ENCODE assay signal across 24 cellular contexts in genomic region chr16:59698341-59698979, GRCh38.
DNase-seq lines count a peak whose midpoint lies in the region; ATAC-seq and TF ChIP-seq lines count a peak whose summit lies in the region.
"Had no signal": no experiment of that assay in that cellular context is flagged by ENCODE, and none has a peak within 500 bp of the region (broad histone marks: within the 10 kb centered on the region; RNA-seq: fewer than 3 reads in every experiment).

No MANE protein-coding gene starts in this region.

- no peak overlapping the region for H3K4me3 Mint-ChIP-seq in neural progenitor cell
- H3K4me3 Mint-ChIP-seq: activated CD4-positive, alpha-beta memory T cell treated with anti-CD3 and anti-CD28 coated beads for 36 hours; activated naive CD8-positive, alpha-beta T cell; activated T-cell treated with anti-CD3 and anti-CD28 coated beads, Interleukin-2, amount 50 U/mL, for 24 hours; CD8-positive, alpha-beta T cell; neural crest cell had no signal

- no peaks in the 10 kb centered on the region for H3K27me3 ChIP-seq in neural progenitor cell
- H3K27me3 ChIP-seq: suprapubic skin had no signal

- no peak overlapping the region for H3K4me2 ChIP-seq in neural progenitor cell

- H3K36me3 ChIP-seq in neural progenitor cell: no peaks in the 10 kb centered on the region
- H3K36me3 ChIP-seq: suprapubic skin had no signal

- no peak overlapping the region for H3K9ac ChIP-seq in neural progenitor cell

- no peaks in the 10 kb centered on the region for H4K20me1 ChIP-seq in neural progenitor cell (ENCODE audit: low read depth)

- DNase-seq in DMS 273 treated with DMSO at 0.1 percent for 48 hours (lab: John Stamatoyannopoulos, UW) (peak; percentile 95), NB4 (ENCODE audit: low read depth) (peak; percentile 1), brain pericyte (ENCODE audit: low read depth, low spot score) (peak; percentile 61), iris pigment epithelial cell (ENCODE audit: low read depth) (peak; percentile 10), SHP77 (lab: John Stamatoyannopoulos, UW) (no peak), left ventricle myocardium superior (no peak), neural progenitor cell (ENCODE audit: low spot score) (no peak), NCI-H446 (lab: John Stamatoyannopoulos, UW) (no peak)
- DNase-seq: activated CD4-positive, alpha-beta memory T cell treated with anti-CD3 and anti-CD28 coated beads for 36 hours; activated T-cell treated with anti-CD3 and anti-CD28 coated beads, Interleukin-2, amount 50 U/mL, for 24 hours; CD8-positive, alpha-beta T cell; cerebellar nuclear complex; GDM1; H7; MM.1S; NCI-H1930; NCI-H510A treated with DMSO at 0.1 percent for 48 hours; stimulated activated CD4-positive, alpha-beta T cell treated with anti-CD3 and anti-CD28 coated beads, Interleukin-4, amount 100 ng/mL, for 1 hour; stimulated activated CD8-positive, alpha-beta memory T cell treated with anti-CD3 and anti-CD28 coated beads, Interleukin-4, amount 100 ng/mL, for 48 hours had no signal

- H3K4me1 Mint-ChIP-seq in neural progenitor cell: peaks cover 3% of the 10 kb centered on the region

- H3K36me3 Mint-ChIP-seq in neural progenitor cell: no peaks in the 10 kb centered on the region
- H3K36me3 Mint-ChIP-seq: activated CD4-positive, alpha-beta memory T cell treated with anti-CD3 and anti-CD28 coated beads for 36 hours; activated naive CD8-positive, alpha-beta T cell; CD8-positive, alpha-beta T cell had no signal

- H3K79me2 ChIP-seq in neural progenitor cell (ENCODE audit: low read depth): no peaks in the 10 kb centered on the region

- H2AFZ ChIP-seq in neural progenitor cell (replicated peaks): no peak overlapping the region

- no peak overlapping the region for H3K27ac ChIP-seq in neural progenitor cell
- H3K27ac ChIP-seq: suprapubic skin had no signal

- TF ChIP-seq CTCF in NB4 (IDR thresholded peaks at IDR 0.05; ENCODE audit: low read depth, low read length) (no peak), neural progenitor cell (IDR thresholded peaks at IDR 0.05) (no peak)

- no peak for ATAC-seq in left ventricle myocardium superior
- ATAC-seq: CD8-positive, alpha-beta T cell; Panc1 had no signal

- H3K9me3 ChIP-seq in neural progenitor cell (ENCODE audit: low read depth): no peaks in the 10 kb centered on the region
- H3K9me3 ChIP-seq: suprapubic skin had no signal

- H3F3A ChIP-seq in neural progenitor cell (ENCODE audit: low read depth): no peaks in the 10 kb centered on the region

- no peaks in the 10 kb centered on the region for H3K9me3 Mint-ChIP-seq in neural progenitor cell

- no peak overlapping the region for H3K27ac Mint-ChIP-seq in neural progenitor cell
- H3K27ac Mint-ChIP-seq: activated CD4-positive, alpha-beta memory T cell treated with anti-CD3 and anti-CD28 coated beads for 36 hours; activated naive CD8-positive, alpha-beta T cell; activated T-cell treated with anti-CD3 and anti-CD28 coated beads, Interleukin-2, amount 50 U/mL, for 24 hours; CD8-positive, alpha-beta T cell had no signal

- H3K4me1 ChIP-seq in neural progenitor cell: peaks cover 4% of the 10 kb centered on the region
- H3K4me1 ChIP-seq: suprapubic skin had no signal

- no peak for TF ChIP-seq POLR2A in NB4 (IDR thresholded peaks at IDR 0.05; ENCODE audit: extremely low read depth, insufficient read length)

- peaks cover 2% of the 10 kb centered on the region for H3K27me3 Mint-ChIP-seq in neural progenitor cell (ENCODE audit: insufficient read depth, low read depth)
- H3K27me3 Mint-ChIP-seq: activated CD4-positive, alpha-beta memory T cell treated with anti-CD3 and anti-CD28 coated beads for 36 hours; activated naive CD8-positive, alpha-beta T cell; activated T-cell treated with anti-CD3 and anti-CD28 coated beads, Interleukin-2, amount 50 U/mL, for 24 hours had no signal

- intact Hi-C loops in left ventricle myocardium superior (cut with micrococcal nuclease): no loop called here

- H3K4me3 ChIP-seq in NB4 (ENCODE audit: low read depth, low read length) (no peak overlapping the region), neural progenitor cell (no peak overlapping the region)
- H3K4me3 ChIP-seq: lung, suprapubic skin had no signal

Comparison
In these comparisons a context has a peak if more than half of its experiments do, and no peak if none do; other contexts are left out.
1. DNase-seq: peak in DMS 273 treated with DMSO at 0.1 percent for 48 hours (single experiment), NB4 (single experiment), brain pericyte (single experiment) and iris pigment epithelial cell (single experiment); none in SHP77 (0 of 2), left ventricle myocardium superior (single experiment), neural progenitor cell (single experiment) and NCI-H446 (0 of 2).